Comparison of ENCODE assay signal across 24 cellular contexts in the genomic region with DNA sequence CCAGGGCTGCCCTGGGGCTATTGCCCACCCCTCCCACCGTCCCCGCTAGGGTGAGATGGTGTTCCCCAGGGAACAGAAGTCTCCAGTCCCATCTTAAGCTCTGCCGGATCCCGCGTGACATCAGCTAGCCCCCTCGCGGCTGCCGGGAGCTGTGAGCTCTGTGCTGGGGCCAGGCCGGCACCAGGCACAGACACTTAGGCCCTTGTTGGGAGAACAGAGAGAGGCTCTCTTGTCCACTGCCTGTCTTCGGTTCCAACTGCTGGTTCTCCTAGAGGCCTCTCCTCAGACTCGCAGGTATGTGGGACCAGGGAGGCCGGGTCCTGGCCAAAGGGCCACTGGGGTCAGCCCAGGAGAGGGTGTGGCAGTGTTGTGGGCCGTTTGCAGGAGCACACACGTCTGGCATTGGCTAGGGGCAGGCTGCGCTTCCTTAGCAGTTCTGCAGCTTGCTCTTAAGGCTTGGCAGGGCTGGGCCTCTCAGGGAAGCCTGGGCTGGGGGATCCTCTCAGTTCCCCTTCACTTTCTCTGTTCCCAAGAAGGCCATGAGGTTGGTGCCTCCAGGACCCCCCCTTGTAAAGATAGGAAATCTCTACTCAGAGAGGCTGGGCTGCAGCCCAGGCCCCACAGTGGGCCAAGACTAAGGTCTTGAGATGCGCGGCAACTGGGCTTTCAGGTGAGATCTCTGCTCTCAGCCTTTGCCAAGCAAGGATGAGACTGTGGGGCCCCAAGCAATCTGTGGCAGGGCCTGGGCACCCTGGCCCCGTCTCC. TPM values are rescaled to one million over a fixed set of nuclear protein-coding genes. Genes with fewer than 3 reads are reported as not detected.
DNase-seq lines count a peak whose midpoint lies in the region; ATAC-seq and TF ChIP-seq lines count a peak whose summit lies in the region.
"Had no signal": no experiment of that assay in that cellular context is flagged by ENCODE, and none has a peak within 500 bp of the region (broad histone marks: within the 10 kb centered on the region; RNA-seq: fewer than 3 reads in every experiment).

No MANE protein-coding gene starts in this region.

- no peak overlapping the region for H3K4me3 ChIP-seq in SJCRH30
- H3K4me3 ChIP-seq: BLaER1 treated with 17β-estradiol and CSF1 and Interleukin-3, amounts not matched to agents 10 nM and 100 nM; left lung; neural progenitor cell; vagina had no signal

- no peaks in the 10 kb centered on the region for H3K9me3 Mint-ChIP-seq in endothelial cell (ENCODE audit: unreplicated experiment)
- H3K9me3 Mint-ChIP-seq: activated CD4-positive, alpha-beta T cell treated with anti-CD3 and anti-CD28 coated beads, Interleukin-2, amount 10 ng/mL, durations not matched to agents 24 days and 14 days; brain; neural progenitor cell; T-cell had no signal

- H3K4me3 Mint-ChIP-seq in endothelial cell (ENCODE audit: unreplicated experiment): no peak overlapping the region
- H3K4me3 Mint-ChIP-seq: activated CD4-positive, alpha-beta T cell treated with anti-CD3 and anti-CD28 coated beads, Interleukin-2, amount 10 ng/mL, durations not matched to agents 24 days and 14 days; activated CD8-positive, alpha-beta memory T cell treated with anti-CD3 and anti-CD28 coated beads, Interleukin-2, amount 10 ng/mL, durations not matched to agents 7 days and 5 days; activated naive CD8-positive, alpha-beta T cell; brain; neural progenitor cell; T-cell had no signal

- H3K36me3 ChIP-seq in SJCRH30: no peaks in the 10 kb centered on the region
- H3K36me3 ChIP-seq: BLaER1 treated with 17β-estradiol and CSF1 and Interleukin-3, amounts not matched to agents 10 nM and 100 nM; left lung; neural progenitor cell; vagina had no signal

- H3K4me1 ChIP-seq in SJCRH30: no peaks in the 10 kb centered on the region
- H3K4me1 ChIP-seq: left lung, neural progenitor cell, vagina had no signal

- H3K27ac Mint-ChIP-seq in endothelial cell (ENCODE audit: unreplicated experiment): no peak overlapping the region
- H3K27ac Mint-ChIP-seq: activated CD4-positive, alpha-beta T cell treated with anti-CD3 and anti-CD28 coated beads, Interleukin-2, amount 10 ng/mL, durations not matched to agents 24 days and 14 days; activated CD8-positive, alpha-beta memory T cell treated with anti-CD3 and anti-CD28 coated beads, Interleukin-2, amount 10 ng/mL, durations not matched to agents 7 days and 5 days; activated naive CD8-positive, alpha-beta T cell; brain; neural progenitor cell; T-cell had no signal

- H3K36me3 Mint-ChIP-seq in endothelial cell (ENCODE audit: low read depth, unreplicated experiment): no peaks in the 10 kb centered on the region
- H3K36me3 Mint-ChIP-seq: activated CD8-positive, alpha-beta memory T cell treated with anti-CD3 and anti-CD28 coated beads, Interleukin-2, amount 10 ng/mL, durations not matched to agents 7 days and 5 days; activated naive CD8-positive, alpha-beta T cell; brain; neural progenitor cell; T-cell had no signal

- H3K27me3 Mint-ChIP-seq in endothelial cell (ENCODE audit: unreplicated experiment): peaks cover 7% of the 10 kb centered on the region
- H3K27me3 Mint-ChIP-seq: activated CD8-positive, alpha-beta memory T cell treated with anti-CD3 and anti-CD28 coated beads, Interleukin-2, amount 10 ng/mL, durations not matched to agents 7 days and 5 days; activated naive CD8-positive, alpha-beta T cell had no signal

- ATAC-seq in HG03442 (IDR thresholded peaks at IDR 0.05; ENCODE audit: unreplicated experiment): no peak
- ATAC-seq: activated CD8-positive, alpha-beta memory T cell treated with anti-CD3 and anti-CD28 coated beads, Interleukin-2, amount 10 ng/mL, durations not matched to agents 7 days and 5 days; left lung; T-cell had no signal

- no peak overlapping the region for H3K27ac ChIP-seq in SJCRH30
- H3K27ac ChIP-seq: BLaER1 treated with 17β-estradiol and CSF1 and Interleukin-3, amounts not matched to agents 10 nM and 100 nM; left lung; neural progenitor cell; vagina had no signal

- no peak for TF ChIP-seq CTCF in endothelial cell (IDR thresholded peaks at IDR 0.05; ENCODE audit: unreplicated experiment)

- no peaks in the 10 kb centered on the region for H3K9me3 ChIP-seq in SJCRH30 (replicated peaks)
- H3K9me3 ChIP-seq: BLaER1 treated with 17β-estradiol and CSF1 and Interleukin-3, amounts not matched to agents 10 nM and 100 nM; left lung; vagina had no signal

- 0 out of 2 replicates have a peak, but pooled peaks cover 9% of the 10 kb centered on the region for H3K27me3 ChIP-seq in SJCRH30
- H3K27me3 ChIP-seq: BLaER1 treated with 17β-estradiol and CSF1 and Interleukin-3, amounts not matched to agents 10 nM and 100 nM; left lung; neural progenitor cell; vagina had no signal

- DNase-seq in Ammon's horn (ENCODE audit: low spot score) (peak; percentile 86), SJCRH30 (peak; percentile 33 to 34), globus pallidus (ENCODE audit: low spot score) (peak; percentile 92), occipital lobe (lab: John Stamatoyannopoulos, UW) (peak; percentile 20), endothelial cell (ENCODE audit: low spot score) (no peak), hepatic stellate cell (ENCODE audit: low spot score) (no peak), Kasumi-1 (lab: John Stamatoyannopoulos, UW) (no peak)
- DNase-seq: activated CD4-positive, alpha-beta T cell treated with anti-CD3 and anti-CD28 coated beads, Interleukin-2, amount 10 ng/mL, durations not matched to agents 24 days and 14 days; activated CD8-positive, alpha-beta memory T cell treated with anti-CD3 and anti-CD28 coated beads, Interleukin-2, amount 10 ng/mL, durations not matched to agents 7 days and 5 days; dermis blood vessel endothelial cell; foreskin fibroblast; NCI-H1694; NCI-H2171 treated with DMSO at 0.1 percent for 48 hours; NCI-H526 treated with DMSO at 0.1 percent for 48 hours; SHP77; stimulated activated CD4-positive, alpha-beta T cell treated with anti-CD3 and anti-CD28 coated beads, Interleukin-12 subunit alpha, Interleukin-12 subunit beta, amount 100 ng/mL, for 4 hours; T-cell had no signal

- H3K4me1 Mint-ChIP-seq in endothelial cell (ENCODE audit: unreplicated experiment): no peaks in the 10 kb centered on the region
- H3K4me1 Mint-ChIP-seq: activated CD4-positive, alpha-beta T cell treated with anti-CD3 and anti-CD28 coated beads, Interleukin-2, amount 10 ng/mL, durations not matched to agents 24 days and 14 days; activated CD8-positive, alpha-beta memory T cell treated with anti-CD3 and anti-CD28 coated beads, Interleukin-2, amount 10 ng/mL, durations not matched to agents 7 days and 5 days; brain; neural progenitor cell; T-cell had no signal

RNA-seq across cellular contexts. Expression of a gene that starts 6.3 kb away (rescaled TPM):
- 0.23 and 0.67 TPM in 2 replicates for total RNA-seq in SJCRH30 (2014; rRNA removed; shearing (Covaris generic))
- total RNA-seq in occipital lobe (not detected), endothelial cell (ENCODE audit: unreplicated experiment) (0.85 TPM)

RNA-seq across cellular contexts. Expression of a gene that starts 25.6 kb away (rescaled TPM):
- 76.2 and 86.2 TPM in 2 replicates for total RNA-seq in SJCRH30 (2014; rRNA removed; shearing (Covaris generic))
- total RNA-seq in occipital lobe (56.8 TPM), endothelial cell (ENCODE audit: unreplicated experiment) (49.0 TPM)

RNA-seq across cellular contexts. Expression of a gene that starts 57.7 kb away (rescaled TPM):
- 3.4 and 6.5 TPM in 2 replicates for total RNA-seq in SJCRH30 (2014; rRNA removed; shearing (Covaris generic))
- total RNA-seq in occipital lobe (18.4 TPM), endothelial cell (ENCODE audit: unreplicated experiment) (19.8 TPM)

Comparison
In these comparisons a context has a peak if more than half of its experiments do, and no peak if none do; other contexts are left out.
1. DNase-seq: peak in Ammon's horn (single experiment), SJCRH30 (2 of 2), globus pallidus (single experiment) and occipital lobe (single experiment); none in endothelial cell (single experiment), hepatic stellate cell (single experiment) and Kasumi-1 (0 of 2).